Comparison of ENCODE assay signal across 8 cellular contexts in the genomic region with DNA sequence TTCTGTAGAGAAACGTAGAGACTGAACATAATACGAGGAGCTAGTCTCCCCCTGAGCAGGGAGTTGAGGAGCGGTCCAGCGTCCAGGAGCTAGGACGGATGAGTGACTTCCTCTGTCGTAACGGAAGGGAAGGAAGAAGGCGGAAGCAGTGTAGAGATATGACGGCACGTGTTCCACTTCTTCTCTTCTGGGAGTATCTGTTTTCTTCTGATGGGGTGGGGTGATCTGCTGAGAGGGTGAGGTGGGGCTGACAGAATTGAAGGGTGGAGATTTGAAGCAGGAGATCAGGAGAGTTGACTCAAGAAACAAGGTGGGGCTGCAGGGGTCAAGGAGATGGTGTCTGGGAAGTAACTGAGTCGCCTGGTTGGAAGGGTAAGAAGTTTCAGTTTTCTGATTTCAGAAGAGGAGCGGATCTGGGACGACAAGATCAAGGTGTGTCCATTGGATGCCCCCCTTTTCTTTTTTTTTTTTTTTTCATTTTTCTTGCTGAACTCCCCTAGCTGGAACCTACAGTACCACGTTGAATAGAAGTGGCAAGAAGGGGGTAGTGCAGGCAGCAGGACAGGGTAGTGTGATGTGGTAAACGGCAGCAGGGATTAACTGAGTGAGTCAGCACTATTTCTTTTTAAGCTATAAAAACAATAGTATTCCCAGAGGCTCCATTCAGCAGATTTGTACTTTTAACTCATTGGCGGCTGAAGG. TPM values are rescaled to one million over a fixed set of nuclear protein-coding genes. Genes with fewer than 3 reads are reported as not detected.
DNase-seq lines count a peak whose midpoint lies in the region; ATAC-seq and TF ChIP-seq lines count a peak whose summit lies in the region.

No MANE protein-coding gene starts in this region.

- H3K27me3 Mint-ChIP-seq in CD4-positive, alpha-beta memory T cell: peaks cover 2 to 8% of the 10 kb centered on the region in 2 donors
- H3K27me3 Mint-ChIP-seq in mesothelial cell of epicardium (ENCODE audit: low read depth): no peaks in the 10 kb centered on the region

- H3K27ac ChIP-seq in CD4-positive, alpha-beta memory T cell (ENCODE audit: low read depth, low read length): no peak overlapping the region

- no peaks in the 10 kb centered on the region for H3K27me3 ChIP-seq in CD4-positive, alpha-beta memory T cell (ENCODE audit: insufficient read depth, low read length)

- POLR2A ChIA-PET in CD4-positive, alpha-beta memory T cell (lab: Charles Lee; ENCODE audit: partially characterized antibody): interaction anchor here (1.2 to 1.4 kb wide), 2 partner anchors 46 to 50 kb away, joined by 3 read pairs; partner anchors contain the start of gene SETD7

- peaks cover 0 to 2% (median 0%) of the 10 kb centered on the region in 8 donors for H3K9me3 Mint-ChIP-seq in CD4-positive, alpha-beta memory T cell
- H3K9me3 Mint-ChIP-seq in mesothelial cell of epicardium: no peaks in the 10 kb centered on the region

- peaks cover 4% of the 10 kb centered on the region for H3K4me1 ChIP-seq in CD4-positive, alpha-beta memory T cell (ENCODE audit: insufficient read depth, low read length)

- H3K36me3 Mint-ChIP-seq in CD4-positive, alpha-beta memory T cell: no peaks in the 10 kb centered on the region
- no peaks in the 10 kb centered on the region for H3K36me3 Mint-ChIP-seq in mesothelial cell of epicardium

- no peak for ATAC-seq in GM18519 (IDR thresholded peaks at IDR 0.05; ENCODE audit: low FRiP score, unreplicated experiment)

- CTCF ChIA-PET in CD4-positive, alpha-beta memory T cell (lab: Charles Lee; ENCODE audit: partially characterized antibody): interaction anchor here (0.8 to 7.1 kb wide), 6 partner anchors 9 to 576 kb away, joined by 3 to 149 read pairs (median 5); no protein-coding TSS in a partner anchor

- H3K9me3 ChIP-seq in CD4-positive, alpha-beta memory T cell (ENCODE audit: control insufficient read depth in 1 of 2, low read length in 2 of 2): no peaks in the 10 kb centered on the region

- no peaks in the 10 kb centered on the region for H3K36me3 ChIP-seq in CD4-positive, alpha-beta memory T cell (ENCODE audit: insufficient read depth, low read length)

- intact Hi-C loops in CD4-positive, alpha-beta memory T cell (cut with micrococcal nuclease): no loop called here

- peak overlapping the region; percentile 74 to 89 (median 81) for H3K4me3 Mint-ChIP-seq in CD4-positive, alpha-beta memory T cell
- peak overlapping the region; percentile 29 for H3K4me3 Mint-ChIP-seq in mesothelial cell of epicardium

- H3K4me1 Mint-ChIP-seq in CD4-positive, alpha-beta memory T cell: peaks cover 13 to 15% (median 14%) of the 10 kb centered on the region in 4 donors
- peaks cover 27% of the 10 kb centered on the region for H3K4me1 Mint-ChIP-seq in mesothelial cell of epicardium

- peak in 1 of 5 donors; percentile 8 for DNase-seq in CD4-positive, alpha-beta memory T cell
- DNase-seq in MV-4-11 (lab: John Stamatoyannopoulos, UW) (peak; percentile 77), cardiac fibroblast (ENCODE audit: low read depth in 2 of 2) (peak; percentile 56 to 84), mesothelial cell of epicardium (ENCODE audit: low spot score in 2 of 2, unreplicated experiment in 2 of 2) (no peak), NCI-H1417 (lab: John Stamatoyannopoulos, UW) (no peak), cortex of kidney (lab: John Stamatoyannopoulos, UW) (no peak)
- DNase-seq in stimulated activated CD4-positive, alpha-beta T cell treated with anti-CD3 and anti-CD28 coated beads, Interleukin-12 subunit alpha, Interleukin-12 subunit beta, amount 100 ng/mL, for 4 hours: no peak

- TF ChIP-seq CTCF in cardiac fibroblast (IDR thresholded peaks at IDR 0.05; ENCODE audit: low read depth, low read length): peak; percentile 47
- no peak for TF ChIP-seq CTCF in mesothelial cell of epicardium (IDR thresholded peaks at IDR 0.05; ENCODE audit: unreplicated experiment)

- peak overlapping the region in 2 of 7 donors; percentile 59 to 60 for H3K27ac Mint-ChIP-seq in CD4-positive, alpha-beta memory T cell
- H3K27ac Mint-ChIP-seq in mesothelial cell of epicardium: no peak overlapping the region

- H3K4me3 ChIP-seq in CD4-positive, alpha-beta memory T cell (ENCODE audit: low read length in 2 of 2): peak overlapping the region in 1 of 2 donors; percentile 4
- H3K4me3 ChIP-seq in cardiac fibroblast (replicated peaks in 1 of 2; ENCODE audit: low read depth in 2 of 2, low read length in 2 of 2): peak overlapping the region in 1 of 2 donors; percentile 29

RNA-seq across cellular contexts. Expression of gene SETD7, which starts 50.7 kb away (rescaled TPM):
- 10 to 100 TPM; 13.8 to 14.6 TPM for total RNA-seq in CD4-positive, alpha-beta memory T cell
- polyA plus RNA-seq in CD4-positive, alpha-beta memory T cell: 1 to 10 TPM; 3.9 to 5.6 TPM
- 15.4 to 18.0 TPM (median 17.5 TPM) in 3 replicates for total RNA-seq in mesothelial cell of epicardium

RNA-seq across cellular contexts. Expression of gene MGST2, which starts 58.9 kb away (rescaled TPM):
- total RNA-seq in CD4-positive, alpha-beta memory T cell: 1 to 10 TPM; 1.0 to 1.5 TPM
- 10 to 100 TPM; 15.1 to 26.2 TPM for polyA plus RNA-seq in CD4-positive, alpha-beta memory T cell
- total RNA-seq in mesothelial cell of epicardium: 29.8 to 36.3 TPM (median 32.6 TPM) in 3 replicates

Comparison
In these comparisons a context has a peak if more than half of its experiments do, and no peak if none do; other contexts are left out.
1. DNase-seq: peak in MV-4-11 (single experiment) and cardiac fibroblast (2 of 2); none in mesothelial cell of epicardium (0 of 2), stimulated activated CD4-positive, alpha-beta T cell treated with anti-CD3 and anti-CD28 coated beads, Interleukin-12 subunit alpha, Interleukin-12 subunit beta, amount 100 ng/mL, for 4 hours (single experiment), NCI-H1417 (0 of 3) and cortex of kidney (single experiment).
2. RNA of gene MGST2, which starts 58.9 kb away (total RNA-seq): 29.8 to 36.3 TPM in mesothelial cell of epicardium; 1.0 to 1.5 TPM in CD4-positive, alpha-beta memory T cell; every median in the first group is over 10 times any median in the second.